In genomic region chrX:19975862-19976261, GRCh38 we compare ENCODE assay signal across 26 cellular contexts.
"Had no signal": no experiment of that assay in that cellular context is flagged by ENCODE, and none has a peak within 500 bp of the region (broad histone marks: within the 10 kb centered on the region; RNA-seq: fewer than 3 reads in every experiment).

No MANE protein-coding gene starts in this region.

- H3K4me3 Mint-ChIP-seq: activated CD8-positive, alpha-beta T cell treated with anti-CD3 and anti-CD28 coated beads for 36 hours; activated naive CD4-positive, alpha-beta T cell treated with anti-CD3 and anti-CD28 coated beads for 36 hours; activated naive CD4-positive, alpha-beta T cell treated with anti-CD3 and anti-CD28 coated beads, Interleukin-2, amount 50 U/mL, for 24 hours; activated T-cell treated with anti-CD3 and anti-CD28 coated beads, Interleukin-2, amount 50 U/mL, for 4 hours; activated T-helper 17 cell treated with anti-CD3 and anti-CD28 coated beads, Interleukin-2, amount 50 U/mL, for 72 hours; central memory CD8-positive, alpha-beta T cell had no signal

- H3K27me3 Mint-ChIP-seq: activated CD8-positive, alpha-beta T cell treated with anti-CD3 and anti-CD28 coated beads for 36 hours; activated naive CD4-positive, alpha-beta T cell treated with anti-CD3 and anti-CD28 coated beads, Interleukin-2, amount 50 U/mL, for 24 hours; activated T-helper 17 cell treated with anti-CD3 and anti-CD28 coated beads, Interleukin-2, amount 50 U/mL, for 72 hours; central memory CD8-positive, alpha-beta T cell; effector memory CD8-positive, alpha-beta T cell had no signal

- H3K9me3 ChIP-seq: esophagus muscularis mucosa, gastrocnemius medialis had no signal

- H3K9me3 Mint-ChIP-seq: activated CD8-positive, alpha-beta T cell treated with anti-CD3 and anti-CD28 coated beads for 36 hours; activated T-cell treated with anti-CD3 and anti-CD28 coated beads, Interleukin-2, amount 50 U/mL, for 4 hours; activated T-helper 17 cell treated with anti-CD3 and anti-CD28 coated beads, Interleukin-2, amount 50 U/mL, for 72 hours; effector memory CD8-positive, alpha-beta T cell had no signal

- DNase-seq: activated CD4-positive, alpha-beta T cell treated with anti-CD3 and anti-CD28 coated beads for 48 hours; activated CD4-positive, alpha-beta T cell treated with anti-CD3 and anti-CD28 coated beads, Interleukin-2, amount 50 U/mL, for 1 hour; activated CD4-positive, alpha-beta T cell treated with anti-CD3 and anti-CD28 coated beads, Interleukin-2, amount 50 U/mL, for 48 hours; activated CD8-positive, alpha-beta memory T cell treated with anti-CD3 and anti-CD28 coated beads for 24 hours; activated CD8-positive, alpha-beta T cell treated with anti-CD3 and anti-CD28 coated beads for 36 hours; activated effector memory CD4-positive, alpha-beta T cell treated with Interleukin-2 at 50 U/mL for 16 hours; activated naive CD4-positive, alpha-beta T cell treated with anti-CD3 and anti-CD28 coated beads for 36 hours; activated T-cell treated with anti-CD3 and anti-CD28 coated beads, Interleukin-2, amount 50 U/mL, for 4 hours; amniotic stem cell; anterior cingulate cortex; brain microvascular endothelial cell; effector CD4-positive, alpha-beta T cell; effector memory CD8-positive, alpha-beta T cell; erythroblast; foreskin keratinocyte; gastrocnemius medialis; glutamatergic neuron; heart left ventricle; T-helper 2 cell had no signal

- H3K4me1 ChIP-seq: esophagus muscularis mucosa, foreskin keratinocyte, gastrocnemius medialis had no signal

- H3K27ac Mint-ChIP-seq: activated CD8-positive, alpha-beta T cell treated with anti-CD3 and anti-CD28 coated beads for 36 hours; activated naive CD4-positive, alpha-beta T cell treated with anti-CD3 and anti-CD28 coated beads for 36 hours; activated naive CD4-positive, alpha-beta T cell treated with anti-CD3 and anti-CD28 coated beads, Interleukin-2, amount 50 U/mL, for 24 hours; activated T-helper 17 cell treated with anti-CD3 and anti-CD28 coated beads, Interleukin-2, amount 50 U/mL, for 72 hours; effector memory CD8-positive, alpha-beta T cell had no signal

- ATAC-seq: activated CD4-positive, CD25-positive, alpha-beta regulatory T cell treated with anti-CD3 and anti-CD28 coated beads, Interleukin-2, amount 50 U/mL, for 24 hours; activated CD8-positive, alpha-beta T cell treated with anti-CD3 and anti-CD28 coated beads for 36 hours; activated T-cell treated with anti-CD3 and anti-CD28 coated beads, Interleukin-2, amount 50 U/mL, for 4 hours; activated T-helper 17 cell treated with anti-CD3 and anti-CD28 coated beads, Interleukin-2, amount 50 U/mL, for 72 hours; effector memory CD8-positive, alpha-beta T cell; foreskin keratinocyte; gastrocnemius medialis; heart left ventricle had no signal

- H3K36me3 ChIP-seq: brain microvascular endothelial cell, esophagus muscularis mucosa, gastrocnemius medialis, heart left ventricle had no signal

- FAIRE-seq: astrocyte, bronchial epithelial cell had no signal

- H3K4me3 ChIP-seq: esophagus muscularis mucosa, gastrocnemius medialis, heart left ventricle had no signal

- H3K27me3 ChIP-seq: brain microvascular endothelial cell, esophagus muscularis mucosa, foreskin keratinocyte, gastrocnemius medialis, heart left ventricle had no signal
